23 cellular contexts compared by ENCODE assay signal in genomic region chr6:135932651-135933050, GRCh38.
DNase-seq lines count a peak whose midpoint lies in the region; TF ChIP-seq lines count a peak whose summit lies in the region.
"Had no signal": no experiment of that assay in that cellular context is flagged by ENCODE, and none has a peak within 500 bp of the region (broad histone marks: within the 10 kb centered on the region; RNA-seq: fewer than 3 reads in every experiment).

No MANE protein-coding gene starts in this region.

- TF ChIP-seq CTCF in SK-N-SH (IDR thresholded peaks at IDR 0.05) (no peak), breast epithelium (IDR thresholded peaks at IDR 0.05) (no peak)

- peaks cover 3% of the 10 kb centered on the region; the same call in 1 of the 2 replicates for H3K9me2 ChIP-seq in SK-N-SH

- H4K20me1 ChIP-seq in SK-N-SH (ENCODE audit: insufficient read depth), result no peaks in the 10 kb centered on the region
- H4K20me1 ChIP-seq: BLaER1 had no signal

- no peak for TF ChIP-seq POLR2A in breast epithelium (IDR thresholded peaks at IDR 0.05)

- TF ChIP-seq EP300 in SK-N-SH (IDR thresholded peaks at IDR 0.05; ENCODE audit: borderline replicate concordance in 1 of 2, low read depth in 1 of 2, low read length in 1 of 2), result no peak

- CTCF ChIA-PET in SK-N-SH (lab: Yijun Ruan, JAX), result interaction anchor here (1.5 kb wide), 1 partner anchor 23 kb away, joined by 4 read pairs; no protein-coding TSS in a partner anchor

- no peak for TF ChIP-seq RAD21 in SK-N-SH (IDR thresholded peaks at IDR 0.05; ENCODE audit: low read length)

- H3K4me1 ChIP-seq in SK-N-SH (ENCODE audit: control insufficient read depth in 1 of 2, insufficient read depth in 2 of 2, low read depth in 1 of 2, low read length in 1 of 2) (peaks cover 3 to 11% of the 10 kb centered on the region in 2 experiments), breast epithelium (no peaks in the 10 kb centered on the region)
- H3K4me1 ChIP-seq: BLaER1 had no signal

- no peak overlapping the region for H3K4me2 ChIP-seq in SK-N-SH
- H3K4me2 ChIP-seq: BLaER1, smooth muscle cell had no signal

- peaks cover 32% of the 10 kb centered on the region for H3F3A ChIP-seq in SK-N-SH (replicated peaks; ENCODE audit: insufficient read depth)

- H3K79me2 ChIP-seq in SK-N-SH (ENCODE audit: insufficient read depth), result no peaks in the 10 kb centered on the region; the same call in 1 of the 2 replicates

- H3K9ac ChIP-seq in SK-N-SH, result no peak overlapping the region
- H3K9ac ChIP-seq: BLaER1 had no signal

- H3K27ac ChIP-seq in SK-N-SH (ENCODE audit: low read depth in 2 of 2, low read length in 1 of 2), result no peak overlapping the region
- no peak overlapping the region for H3K27ac ChIP-seq in breast epithelium
- H3K27ac ChIP-seq: BLaER1, SJCRH30 had no signal

- POLR2A ChIA-PET in SK-N-SH (lab: Yijun Ruan, JAX), result interaction anchor here (0.9 kb wide), 1 partner anchor 40 kb away, joined by 3 read pairs; no protein-coding TSS in a partner anchor

- peak; percentile 3 for DNase-seq in SIG-M5 treated with dmso at 0.1 percent for 504 hours (lab: John Stamatoyannopoulos, UW; ENCODE audit: unreplicated experiment)
- no peak for DNase-seq in SIG-M5 (lab: John Stamatoyannopoulos, UW)
- DNase-seq in NCI-H748 treated with DMSO at 0.1 percent for 48 hours (lab: John Stamatoyannopoulos, UW), result peak; percentile 42
- DNase-seq in kidney tubule cell (ENCODE audit: low spot score), result peak; percentile 44
- no peak for DNase-seq in DMS79 treated with DMSO at 0.1 percent for 48 hours (lab: John Stamatoyannopoulos, UW)
- DNase-seq in activated CD8-positive, alpha-beta memory T cell treated with anti-CD3 and anti-CD28 coated beads for 24 hours, result no peak
- no peak for DNase-seq in SK-N-SH
- no peak for DNase-seq in breast epithelium (ENCODE audit: low spot score in 2 of 2)
- DNase-seq: activated CD4-positive, alpha-beta T cell treated with anti-CD3 and anti-CD28 coated beads for 1 hour; activated CD8-positive, alpha-beta T cell treated with anti-CD3 and anti-CD28 coated beads, Interleukin-2, amount 10 ng/mL, durations not matched to agents 7 days and 5 days; activated gamma-delta T cell treated with Interleukin-2 at 50 U/mL for 16 hours; Calu3; head of caudate nucleus; left colon; natural killer cell; NCI-H1105 treated with DMSO at 0.1 percent for 48 hours; NCI-H2081 treated with DMSO at 0.1 percent for 48 hours; NCI-H774; retina; SJCRH30; stimulated activated CD4-positive, alpha-beta T cell treated with anti-CD3 and anti-CD28 coated beads, Interleukin-2, amount 100 ng/mL, for 24 hours had no signal

- 88% methylated on average over 4 of the region's 4 CpGs for WGBS in SK-N-SH (ENCODE audit: low lambda C conversion rate)

- H3K4me3 ChIP-seq in SK-N-SH (ENCODE audit: low read depth in 2 of 2, low read length in 1 of 2), result no peak overlapping the region
- H3K4me3 ChIP-seq in breast epithelium, result no peak overlapping the region
- H3K4me3 ChIP-seq: BLaER1, SJCRH30, smooth muscle cell had no signal

- H2AFZ ChIP-seq in SK-N-SH (ENCODE audit: low read depth), result no peak overlapping the region

- H3K36me3 ChIP-seq in SK-N-SH (replicated peaks in 1 of 2; ENCODE audit: control insufficient read depth in 1 of 2, insufficient read depth in 2 of 2, low read length in 1 of 2), result no peaks in the 10 kb centered on the region
- no peaks in the 10 kb centered on the region for H3K36me3 ChIP-seq in breast epithelium
- H3K36me3 ChIP-seq: BLaER1, SJCRH30 had no signal

- no peaks in the 10 kb centered on the region for H3K27me3 ChIP-seq in SK-N-SH (ENCODE audit: insufficient read depth)
- H3K27me3 ChIP-seq in breast epithelium, result no peaks in the 10 kb centered on the region
- H3K27me3 ChIP-seq: BLaER1, SJCRH30 had no signal

- H3K9me3 ChIP-seq in SK-N-SH (no peaks in the 10 kb centered on the region), breast epithelium (no peaks in the 10 kb centered on the region)
- H3K9me3 ChIP-seq: SJCRH30 had no signal

- intact Hi-C loops in breast epithelium (cut with DNase I; ENCODE audit: low total_unique reads), result no loop called here

TF ChIP-seq in SK-N-SH, 30 proteins besides CTCF, POLR2A, EP300 and RAD21:
- TF ChIP-seq RFX5 (IDR thresholded peaks at IDR 0.05; ENCODE audit: low read length) (no peak), USF2 (IDR thresholded peaks at IDR 0.05; ENCODE audit: borderline replicate concordance, low read depth, low read length) (no peak), FOXJ3 (CRISPR knock-in tag; IDR thresholded peaks at IDR 0.05) (no peak), EZH2phosphoT487 (IDR thresholded peaks at IDR 0.05; ENCODE audit: borderline replicate concordance, low read depth) (no peak), TEAD4 (IDR thresholded peaks at IDR 0.05; ENCODE audit: borderline replicate concordance, insufficient read depth) (no peak)

Comparison
In these comparisons a context has a peak if more than half of its experiments do, and no peak if none do; other contexts are left out.
1. DNase-seq: peak in SIG-M5 treated with dmso at 0.1 percent for 504 hours (single experiment), NCI-H748 treated with DMSO at 0.1 percent for 48 hours (single experiment) and kidney tubule cell (single experiment); none in SIG-M5 (single experiment), DMS79 treated with DMSO at 0.1 percent for 48 hours (single experiment), activated CD8-positive, alpha-beta memory T cell treated with anti-CD3 and anti-CD28 coated beads for 24 hours (single experiment), SK-N-SH (single experiment) and breast epithelium (0 of 2).